ENCODE assay signal across 8 cellular contexts in genomic region chr11:10454902-10455631, GRCh38. TPM values are rescaled to one million over a fixed set of nuclear protein-coding genes. Genes with fewer than 3 reads are reported as not detected.
DNase-seq lines count a peak whose midpoint lies in the region; FAIRE-seq and TF ChIP-seq lines count a peak whose summit lies in the region.

TSS of gene AMPD3 (plus strand) at chr11:10455264. CDS start at chr11:10461520, 6,256 bp downstream.

- H3K4me1 Mint-ChIP-seq in CD14-positive monocyte, result peaks cover 74% of the 10 kb centered on the region
- H3K4me1 Mint-ChIP-seq in activated CD4-positive, alpha-beta memory T cell treated with anti-CD3 and anti-CD28 coated beads for 36 hours (ENCODE audit: low read depth), result peaks cover 79% of the 10 kb centered on the region

- H3K27me3 Mint-ChIP-seq in CD14-positive monocyte (ENCODE audit: low read depth in 3 of 3), result peaks cover 0 to 2% (median 0%) of the 10 kb centered on the region in 3 donors
- H3K27me3 Mint-ChIP-seq in activated CD4-positive, alpha-beta memory T cell treated with anti-CD3 and anti-CD28 coated beads for 36 hours, result no peaks in the 10 kb centered on the region

- FAIRE-seq in GM19239 (lab: Jason Lieb, UNC), result peak; percentile 42

- H3K36me3 Mint-ChIP-seq in CD14-positive monocyte, result peaks cover 5 to 8% of the 10 kb centered on the region in 2 donors
- no peaks in the 10 kb centered on the region for H3K36me3 Mint-ChIP-seq in activated CD4-positive, alpha-beta memory T cell treated with anti-CD3 and anti-CD28 coated beads for 36 hours

- no peaks in the 10 kb centered on the region for H3K36me3 ChIP-seq in rectal smooth muscle tissue (ENCODE audit: control insufficient read depth, insufficient read depth, low read length)

- H3K4me1 ChIP-seq in rectal smooth muscle tissue (ENCODE audit: control insufficient read depth, insufficient read depth, low read length), result no peaks in the 10 kb centered on the region

- peak within 1 kb of the TSS; percentile 86 to 96 (median 89) for H3K27ac Mint-ChIP-seq in CD14-positive monocyte
- H3K27ac Mint-ChIP-seq in activated CD4-positive, alpha-beta memory T cell treated with anti-CD3 and anti-CD28 coated beads for 36 hours, result peak within 1 kb of the TSS; percentile 93

- H3K9me3 Mint-ChIP-seq in CD14-positive monocyte, result peaks cover 0 to 2% (median 0%) of the 10 kb centered on the region in 7 donors
- H3K9me3 Mint-ChIP-seq in activated CD4-positive, alpha-beta memory T cell treated with anti-CD3 and anti-CD28 coated beads for 36 hours, result no peaks in the 10 kb centered on the region

- H3K9ac ChIP-seq in rectal smooth muscle tissue (ENCODE audit: low read length), result no peak within 1 kb of the TSS

- peak; percentile 81 for DNase-seq in CD14-positive monocyte (ENCODE audit: low spot score)
- DNase-seq in GM19239 (ENCODE audit: insufficient read length, low spot score), result peak; percentile 34
- DNase-seq in NCI-H1694 (lab: John Stamatoyannopoulos, UW), result peak; percentile 46
- DNase-seq in activated CD4-positive, alpha-beta memory T cell treated with anti-CD3 and anti-CD28 coated beads for 36 hours, result peak; percentile 72
- peak; percentile 70 for DNase-seq in fibroblast of the aortic adventitia (ENCODE audit: low read depth)
- no peak for DNase-seq in foreskin melanocyte
- no peak for DNase-seq in ecto neural progenitor cell (ENCODE audit: low spot score)

- peak within 1 kb of the TSS; percentile 49 for H3K4me3 ChIP-seq in fibroblast of the aortic adventitia (ENCODE audit: low read depth, low read length)
- H3K4me3 ChIP-seq in rectal smooth muscle tissue (ENCODE audit: low read length), result peak within 1 kb of the TSS; percentile 59

- H3K27me3 ChIP-seq in rectal smooth muscle tissue (ENCODE audit: control insufficient read depth, insufficient read depth, low read length), result no peaks in the 10 kb centered on the region

- peak within 1 kb of the TSS; percentile 18 for H3K27ac ChIP-seq in rectal smooth muscle tissue (ENCODE audit: low read depth, low read length)

- no peak for TF ChIP-seq CTCF in CD14-positive monocyte (IDR thresholded peaks at IDR 0.05)
- TF ChIP-seq CTCF in fibroblast of the aortic adventitia (IDR thresholded peaks at IDR 0.05; ENCODE audit: insufficient read depth, low read length), result no peak

- peak within 1 kb of the TSS; percentile 91 to 97 for H3K4me3 Mint-ChIP-seq in CD14-positive monocyte
- H3K4me3 Mint-ChIP-seq in activated CD4-positive, alpha-beta memory T cell treated with anti-CD3 and anti-CD28 coated beads for 36 hours, result peak within 1 kb of the TSS; percentile 79

- POLR2A ChIA-PET in activated CD4-positive, alpha-beta memory T cell treated with anti-CD3 and anti-CD28 coated beads for 36 hours (lab: Charles Lee), result interaction anchor here (1.1 to 2.8 kb wide), 7 partner anchors 9 to 354 kb away, joined by 3 to 20 read pairs (median 7); partner anchors contain the start of genes CTR9, EIF4G2 and RNF141

- intact Hi-C loops in CD14-positive monocyte (cut with micrococcal nuclease), result loop anchor here (5.0 kb wide), 3 partner anchors 38 to 47 kb away; no protein-coding TSS in a partner anchor
- intact Hi-C loops in activated CD4-positive, alpha-beta memory T cell treated with anti-CD3 and anti-CD28 coated beads for 36 hours (cut with micrococcal nuclease), result loop anchor here (1.0 to 10.0 kb wide), 10 partner anchors 35 to 1770 kb away; partner anchors contain the start of genes ADM, EIF4G2, RPL27A and TRIM66

- CTCF ChIA-PET in activated CD4-positive, alpha-beta memory T cell treated with anti-CD3 and anti-CD28 coated beads for 36 hours (lab: Charles Lee), result interaction anchor here (0.8 to 8.8 kb wide), 8 partner anchors 9 to 86 kb away, joined by 3 to 74 read pairs (median 5); partner anchors contain the start of gene RNF141

RNA-seq across cellular contexts. Expression of gene AMPD3, which starts in this region (rescaled TPM):
- 10 to 100 TPM; 10.5 to 14.3 TPM for polyA plus RNA-seq in CD14-positive monocyte
- 10 to 100 TPM; 25.5 to 25.7 TPM for total RNA-seq in activated CD4-positive, alpha-beta memory T cell treated with anti-CD3 and anti-CD28 coated beads for 36 hours
- 5.3 and 7.0 TPM in 2 replicates for total RNA-seq in fibroblast of the aortic adventitia (ENCODE audit: low replicate concordance)

Comparison
In these comparisons a context has a peak if more than half of its experiments do, and no peak if none do; other contexts are left out.
1. DNase-seq: peak in CD14-positive monocyte (single experiment), GM19239 (single experiment), NCI-H1694 (single experiment), activated CD4-positive, alpha-beta memory T cell treated with anti-CD3 and anti-CD28 coated beads for 36 hours (single experiment) and fibroblast of the aortic adventitia (single experiment); none in foreskin melanocyte (single experiment) and ecto neural progenitor cell (single experiment).